In the genomic region with DNA sequence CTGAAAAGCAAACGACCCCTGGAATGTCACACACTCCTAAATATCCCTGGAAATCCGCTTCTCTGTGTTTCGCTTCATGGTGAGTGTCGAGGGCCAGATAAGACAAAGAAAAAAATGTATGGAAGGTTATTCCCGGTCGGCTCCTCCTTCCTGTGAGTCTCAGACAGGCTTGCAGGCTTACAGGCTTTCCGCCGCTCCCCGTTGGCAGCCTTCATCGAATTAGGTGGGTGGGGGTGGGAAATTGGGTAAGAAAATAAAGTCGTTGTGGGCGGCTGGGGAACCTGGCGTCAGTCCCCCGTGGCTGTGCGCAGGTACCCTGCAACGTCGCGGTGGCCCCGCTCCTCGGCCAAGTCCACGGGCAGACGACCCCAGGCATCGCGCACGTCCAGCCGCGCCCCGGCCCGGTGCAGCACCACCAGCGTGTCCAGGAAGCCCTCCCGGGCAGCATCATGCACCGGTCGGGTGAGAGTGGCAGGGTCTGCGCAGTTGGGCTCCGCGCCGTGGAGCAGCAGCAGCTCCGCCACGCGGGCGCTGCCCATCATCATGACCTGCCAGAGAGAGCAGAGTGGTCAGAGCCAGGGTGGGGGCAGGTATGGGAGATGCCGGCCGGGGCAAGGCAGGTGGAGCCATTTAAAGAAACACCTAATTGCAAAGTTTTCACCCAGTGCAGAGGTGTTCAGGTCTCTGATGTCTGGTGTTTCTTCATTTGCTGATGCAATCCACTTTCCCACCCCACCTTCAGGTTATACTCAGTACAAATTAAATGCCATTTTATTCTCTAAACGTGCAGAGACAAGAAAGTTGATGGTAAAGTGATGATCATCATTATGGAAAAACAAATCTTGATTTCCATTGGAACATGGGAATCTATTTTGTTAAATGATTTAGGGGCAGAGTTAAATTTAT, we compare ENCODE assay signal across 10 cellular contexts. TPM values are rescaled to one million over a fixed set of nuclear protein-coding genes. Genes with fewer than 3 reads are reported as not detected.
DNase-seq lines count a peak whose midpoint lies in the region; ATAC-seq and TF ChIP-seq lines count a peak whose summit lies in the region.
"Had no signal": no experiment of that assay in that cellular context is flagged by ENCODE, and none has a peak within 500 bp of the region (broad histone marks: within the 10 kb centered on the region; RNA-seq: fewer than 3 reads in every experiment).

No MANE protein-coding gene starts in this region.

- H3K27ac ChIP-seq in GM23248, result no peak overlapping the region
- peak overlapping the region; percentile 65 for H3K27ac ChIP-seq in RWPE2 (ENCODE audit: poor library complexity, severe bottlenecking)
- no peak overlapping the region for H3K27ac ChIP-seq in esophagus (ENCODE audit: low read depth in 2 of 2, low read length in 1 of 2)
- H3K27ac ChIP-seq in neuronal stem cell (replicated peaks; ENCODE audit: low read length), result no peak overlapping the region
- H3K27ac ChIP-seq: pancreas had no signal

- no peak overlapping the region for H2BK120ac ChIP-seq in neuronal stem cell (ENCODE audit: low read depth, low read length)

- H3K27me3 ChIP-seq in GM23248 (replicated peaks; ENCODE audit: insufficient read depth) (no peaks in the 10 kb centered on the region), RWPE2 (ENCODE audit: insufficient read depth, poor library complexity, severe bottlenecking) (no peaks in the 10 kb centered on the region), esophagus (ENCODE audit: control insufficient read depth in 1 of 2, insufficient read depth in 2 of 2, low read length in 2 of 2) (peaks cover 0 to 6% of the 10 kb centered on the region in 2 donors), neuronal stem cell (ENCODE audit: control insufficient read depth in 3 of 3, insufficient read depth in 3 of 3, low read depth in 1 of 3, low read length in 3 of 3) (peaks cover 5 to 69% (median 24%) of the 10 kb centered on the region in 3 experiments)

- H3K4me2 ChIP-seq in GM23248 (ENCODE audit: unreplicated experiment) (peak overlapping the region; percentile 94), neuronal stem cell (ENCODE audit: insufficient read depth, low read length, poor library complexity, severe bottlenecking) (peak overlapping the region; percentile 25)

- H2BK12ac ChIP-seq in neuronal stem cell (ENCODE audit: low read length), result peak overlapping the region; percentile 58

- 55 to 64% methylated on average over 40 of the region's 44 CpGs for WGBS in GM23248 (ENCODE audit: low coverage in 1 of 2, low lambda C conversion rate in 2 of 2, missing lambda C conversion rate in 2 of 2), 2 experiments
- WGBS in esophagus, 2 donors, result 20 to 23% methylated on average over 33 to 44 of the region's 44 CpGs
- no CpG with 5 or more reads among the region's 44 CpGs for WGBS in neuronal stem cell (ENCODE audit: extremely low coverage in 2 of 2, insufficient read length in 2 of 2, insufficient replicate concordance in 1 of 2), 2 donors

- H3K9me2 ChIP-seq in GM23248 (ENCODE audit: insufficient read depth), result no peaks in the 10 kb centered on the region

- no peaks in the 10 kb centered on the region for H4K20me1 ChIP-seq in GM23248 (ENCODE audit: insufficient read depth)

- no peaks in the 10 kb centered on the region for H3K79me1 ChIP-seq in neuronal stem cell (ENCODE audit: low read depth, low read length)

- H3K9me3 ChIP-seq in GM23248 (ENCODE audit: low read depth) (no peaks in the 10 kb centered on the region), RWPE2 (ENCODE audit: severe bottlenecking) (no peaks in the 10 kb centered on the region), esophagus (ENCODE audit: control insufficient read depth in 2 of 2, insufficient read depth in 1 of 2, low read depth in 1 of 2, low read length in 1 of 2) (no peaks in the 10 kb centered on the region), neuronal stem cell (replicated peaks in 1 of 2; ENCODE audit: control insufficient read depth in 2 of 2, insufficient read depth in 1 of 2, low read depth in 1 of 2, low read length in 2 of 2) (no peaks in the 10 kb centered on the region)
- H3K9me3 ChIP-seq: pancreas had no signal

- H3K4me3 ChIP-seq in GM23248 (no peak overlapping the region), RWPE2 (ENCODE audit: severe bottlenecking) (no peak overlapping the region), esophagus (ENCODE audit: low read depth in 1 of 2, low read length in 2 of 2) (peak overlapping the region; percentile 37 to 54), neuronal stem cell (ENCODE audit: low read length in 2 of 2) (peak overlapping the region in 1 of 2 donors; percentile 61)
- H3K4me3 ChIP-seq: pancreas had no signal

- no peak overlapping the region for H3K4ac ChIP-seq in neuronal stem cell (ENCODE audit: low read length)

- H4K91ac ChIP-seq in neuronal stem cell (ENCODE audit: low read depth, low read length, poor library complexity), result no peak overlapping the region

- no peak overlapping the region for H2AK5ac ChIP-seq in neuronal stem cell (ENCODE audit: low read depth, low read length)

- H3K4me1 ChIP-seq in GM23248 (ENCODE audit: insufficient read depth) (peaks cover 25% of the 10 kb centered on the region), RWPE2 (ENCODE audit: insufficient read depth, poor library complexity, severe bottlenecking) (peaks cover 29% of the 10 kb centered on the region), esophagus (ENCODE audit: control insufficient read depth in 2 of 2, insufficient read depth in 2 of 2, low read length in 1 of 2) (peaks cover 3 to 7% of the 10 kb centered on the region in 2 donors), neuronal stem cell (ENCODE audit: control insufficient read depth in 2 of 2, insufficient read depth in 1 of 2, low read depth in 1 of 2, low read length in 2 of 2) (peaks cover 0 to 3% of the 10 kb centered on the region in 2 donors)

- peaks cover 13% of the 10 kb centered on the region for H3F3A ChIP-seq in GM23248 (ENCODE audit: insufficient read depth)

- no peaks in the 10 kb centered on the region for H3K36me3 ChIP-seq in GM23248 (ENCODE audit: low read depth)
- H3K36me3 ChIP-seq in RWPE2 (ENCODE audit: low read depth), result peaks cover 32% of the 10 kb centered on the region
- H3K36me3 ChIP-seq in esophagus (ENCODE audit: control insufficient read depth in 2 of 2, insufficient read depth in 2 of 2, low read length in 1 of 2), result peaks cover 0 to 9% of the 10 kb centered on the region in 2 donors
- no peaks in the 10 kb centered on the region for H3K36me3 ChIP-seq in neuronal stem cell (replicated peaks in 1 of 2; ENCODE audit: control insufficient read depth in 2 of 2, insufficient read depth in 2 of 2, low read length in 2 of 2)
- H3K36me3 ChIP-seq: pancreas had no signal

- H3K14ac ChIP-seq in neuronal stem cell (ENCODE audit: low read length), result no peak overlapping the region

- no peak overlapping the region for H3K18ac ChIP-seq in neuronal stem cell (ENCODE audit: low read length)

- H3K9ac ChIP-seq in GM23248 (no peak overlapping the region), neuronal stem cell (ENCODE audit: low read depth, low read length, poor library complexity) (no peak overlapping the region)

- ATAC-seq in RWPE2 (ENCODE audit: low read depth) (no peak), HG03159 (IDR thresholded peaks at IDR 0.05; ENCODE audit: unreplicated experiment) (no peak), HG02870 (IDR thresholded peaks at IDR 0.05; ENCODE audit: unreplicated experiment) (no peak), HG03175 (IDR thresholded peaks at IDR 0.05; ENCODE audit: unreplicated experiment) (no peak), GM19023 (IDR thresholded peaks at IDR 0.05; ENCODE audit: unreplicated experiment) (no peak)
- ATAC-seq: pancreas had no signal

- no peak overlapping the region for H4K8ac ChIP-seq in neuronal stem cell (ENCODE audit: low read depth, low read length)

- H3K79me2 ChIP-seq in GM23248 (ENCODE audit: insufficient read depth), result peaks cover 52% of the 10 kb centered on the region

- TF ChIP-seq CTCF in RWPE2 (IDR thresholded peaks at IDR 0.05; ENCODE audit: poor library complexity, severe bottlenecking), result no peak

- H3K23ac ChIP-seq in neuronal stem cell (ENCODE audit: low read depth, low read length, poor library complexity), result peak overlapping the region; percentile 97

- H2BK5ac ChIP-seq in neuronal stem cell (ENCODE audit: low read length), result no peak overlapping the region

- in situ Hi-C loops in GM23248 (cut with MboI), result loop anchor here (10.0 kb wide), 1 partner anchor 191 kb away; no protein-coding TSS in a partner anchor

- H2AFZ ChIP-seq in GM23248, result no peak overlapping the region
- H2AFZ ChIP-seq in neuronal stem cell (ENCODE audit: low read length), result peak overlapping the region; percentile 33

- H2BK15ac ChIP-seq in neuronal stem cell (ENCODE audit: low read length), result no peak overlapping the region

- DNase-seq in GM23248 (no peak), RWPE2 (ENCODE audit: low spot score) (no peak), neuronal stem cell (ENCODE audit: low spot score) (no peak)
- DNase-seq: NCI-H774 had no signal

RNA-seq across cellular contexts. Expression of a gene that starts 3.2 kb away (rescaled TPM):
- 5.3 and 10.6 TPM in 2 replicates for total RNA-seq in GM23248 (2014; rRNA removed; shearing (Covaris generic))
- 6.7 and 8.9 TPM in 2 replicates for polyA plus RNA-seq in GM23248 (2016; fragmentation: Nextera tagmentation; extraction: Ambion mirVana)
- 10 to 100 TPM; 40.3 to 63.7 TPM for polyA plus RNA-seq in esophagus
- polyA plus RNA-seq in neuronal stem cell (2013, experiment 1 of 2), result 0.04 TPM
- 0.11 TPM for polyA plus RNA-seq in neuronal stem cell (2013, experiment 2 of 2)

RNA-seq across cellular contexts. Expression of a gene that starts 11.4 kb away (rescaled TPM):
- 1.3 and 4.1 TPM in 2 replicates for total RNA-seq in GM23248 (2014; rRNA removed; shearing (Covaris generic))
- polyA plus RNA-seq in GM23248 (2016; fragmentation: Nextera tagmentation; extraction: Ambion mirVana), result 0.58 and 0.61 TPM in 2 replicates
- polyA plus RNA-seq in esophagus, result under 1 TPM; 0.28 to 0.47 TPM
- 0.06 TPM for polyA plus RNA-seq in neuronal stem cell (2013, experiment 1 of 2)
- polyA plus RNA-seq in neuronal stem cell (2013, experiment 2 of 2), result 0.03 TPM

RNA-seq across cellular contexts. Expression of a gene that starts 11.8 kb away (rescaled TPM):
- 18.1 and 27.3 TPM in 2 replicates for total RNA-seq in GM23248 (2014; rRNA removed; shearing (Covaris generic))
- polyA plus RNA-seq in GM23248 (2016; fragmentation: Nextera tagmentation; extraction: Ambion mirVana), result 42.2 and 43.6 TPM in 2 replicates
- polyA plus RNA-seq in esophagus, result 10 to 100 TPM in 1 of 2 donors, 1 to 10 TPM in 1; 6.1 to 11.3 TPM
- 0.10 TPM for polyA plus RNA-seq in neuronal stem cell (2013, experiment 1 of 2)
- 0.12 TPM for polyA plus RNA-seq in neuronal stem cell (2013, experiment 2 of 2)

Comparison
In these comparisons a context has a peak if more than half of its experiments do, and no peak if none do; other contexts are left out.
1. H3K4me3 ChIP-seq: peak in esophagus (2 of 2); none in GM23248 (single experiment) and RWPE2 (single experiment).